In genomic region chr2:128458438-128458837, GRCh38 we compare ENCODE assay signal across 29 cellular contexts.
A peak's percentile ranks its signal among the peaks of the same experiment; 100 is the strongest.
DNase-seq lines count a peak whose midpoint lies in the region; ATAC-seq and TF ChIP-seq lines count a peak whose summit lies in the region.
"Had no signal": no experiment of that assay in that cellular context is flagged by ENCODE, and none has a peak within 500 bp of the region (broad histone marks: within the 10 kb centered on the region; RNA-seq: fewer than 3 reads in every experiment).

No MANE protein-coding gene starts in this region.

- intact Hi-C loops in body of pancreas (cut with DNase I), result no loop called here

- ATAC-seq in body of pancreas (peak; percentile 7), HG03097 (IDR thresholded peaks at IDR 0.05; ENCODE audit: low FRiP score, unreplicated experiment) (no peak)
- ATAC-seq: activated CD4-positive, alpha-beta T cell treated with anti-CD3 and anti-CD28 coated beads for 36 hours; activated CD8-positive, alpha-beta T cell treated with anti-CD3 and anti-CD28 coated beads, Interleukin-2, amount 10 ng/mL, durations not matched to agents 7 days and 5 days; activated naive CD4-positive, alpha-beta T cell treated with anti-CD3 and anti-CD28 coated beads, Interleukin-2, amount 50 U/mL, for 72 hours; heart left ventricle; HepG2; lower lobe of right lung; naive thymus-derived CD8-positive, alpha-beta T cell; stimulated activated effector memory CD8-positive, alpha-beta T cell treated with anti-CD3 and anti-CD28 coated beads, Interleukin-12 subunit alpha, Interleukin-12 subunit beta, amount 100 ng/mL, for 72 hours had no signal

- H3K4me1 ChIP-seq in body of pancreas (peaks cover 22% of the 10 kb centered on the region), SJCRH30 (peaks cover 10% of the 10 kb centered on the region; the same call in 1 of the 2 replicates)
- H3K4me1 ChIP-seq: breast epithelium had no signal

- no peak for TF ChIP-seq CTCF in body of pancreas (IDR thresholded peaks at IDR 0.05)

- H3K4me3 ChIP-seq in body of pancreas, result no peak overlapping the region
- no peak overlapping the region for H3K4me3 ChIP-seq in SJCRH30
- H3K4me3 ChIP-seq: breast epithelium, heart left ventricle, lower lobe of right lung, upper lobe of left lung had no signal

- H3K27me3 ChIP-seq in body of pancreas (no peaks in the 10 kb centered on the region), SJCRH30 (no peaks in the 10 kb centered on the region)
- H3K27me3 ChIP-seq: breast epithelium, heart left ventricle, upper lobe of left lung had no signal

- H3K27ac ChIP-seq in body of pancreas (peak overlapping the region in 3 of 4 donors; percentile 43 to 80 (median 67)), SJCRH30 (no peak overlapping the region)
- H3K27ac ChIP-seq: breast epithelium, heart left ventricle, lower lobe of right lung, upper lobe of left lung, VCaP had no signal

- no peak for TF ChIP-seq POLR2A in body of pancreas (IDR thresholded peaks at IDR 0.05)

- H3K36me3 ChIP-seq in body of pancreas (replicated peaks in 1 of 2; ENCODE audit: insufficient read depth in 1 of 2, low read depth in 2 of 2), result no peaks in the 10 kb centered on the region
- H3K36me3 ChIP-seq in SJCRH30, result no peaks in the 10 kb centered on the region
- H3K36me3 ChIP-seq: breast epithelium, heart left ventricle, lower lobe of right lung, upper lobe of left lung had no signal

- no peaks in the 10 kb centered on the region for H3K9me3 ChIP-seq in body of pancreas
- H3K9me3 ChIP-seq in SJCRH30 (replicated peaks), result no peaks in the 10 kb centered on the region; the same call in 1 of the 2 replicates
- H3K9me3 ChIP-seq: lower lobe of right lung had no signal

- DNase-seq in activated CD8-positive, alpha-beta memory T cell treated with anti-CD3 and anti-CD28 coated beads, Interleukin-2, amount 50 U/mL, for 4 hours, result peak; percentile 3
- no peak for DNase-seq in activated CD8-positive, alpha-beta memory T cell treated with anti-CD3 and anti-CD28 coated beads for 24 hours
- DNase-seq in body of pancreas (no peak), kidney tubule cell (ENCODE audit: low spot score) (peak; percentile 50), NCI-H2227 treated with DMSO at 0.1 percent for 48 hours (lab: John Stamatoyannopoulos, UW) (no peak), SJCRH30 (no peak), KBM-7 (no peak)
- DNase-seq: 8988T; activated CD4-positive, alpha-beta T cell treated with anti-CD3 and anti-CD28 coated beads for 36 hours; activated CD8-positive, alpha-beta T cell treated with anti-CD3 and anti-CD28 coated beads, Interleukin-2, amount 10 ng/mL, durations not matched to agents 7 days and 5 days; activated effector memory CD4-positive, alpha-beta T cell treated with Interleukin-2 at 50 U/mL for 16 hours; activated T-cell treated with anti-CD3 and anti-CD28 coated beads for 4 hours; CD4-positive, alpha-beta memory T cell; heart left ventricle; lower lobe of right lung; naive thymus-derived CD8-positive, alpha-beta T cell; NCI-H1436; NCI-H2081; NCI-H526 treated with DMSO at 0.1 percent for 48 hours; SIG-M5; substantia nigra; T-helper 9 cell; upper lobe of left lung had no signal

- in situ Hi-C loops in KBM-7 (cut with MboI; ENCODE audit: low pct_unique_long_range_greater_than_20kb, low sequenced_read_pairs), result no loop called here

- 50 to 64% methylated on average over 2 of the region's 2 CpGs for WGBS in body of pancreas, 2 donors

Comparison
In these comparisons a context has a peak if more than half of its experiments do, and no peak if none do; other contexts are left out.
1. DNase-seq: peak in activated CD8-positive, alpha-beta memory T cell treated with anti-CD3 and anti-CD28 coated beads, Interleukin-2, amount 50 U/mL, for 4 hours (single experiment) and kidney tubule cell (single experiment); none in activated CD8-positive, alpha-beta memory T cell treated with anti-CD3 and anti-CD28 coated beads for 24 hours (single experiment), body of pancreas (0 of 4), NCI-H2227 treated with DMSO at 0.1 percent for 48 hours (single experiment), SJCRH30 (0 of 2) and KBM-7 (single experiment).